1 cellular context compared by ENCODE assay signal in genomic region chr13:32427852-32428580, GRCh38.
TF ChIP-seq lines count a peak whose summit lies in the region.

Gene N4BP2L1, minus strand, starts transcription at chr13:32428130. Its CDS starts 48 bp downstream, at chr13:32428082.

TF ChIP-seq in HepG2, 621 proteins besides CTCF, POLR2A, EP300 and RAD21 (continued from another document):
- TF ChIP-seq BATF2 (CRISPR knock-in tag; IDR thresholded peaks at IDR 0.05) (no peak), ZNF12 (CRISPR knock-in tag; IDR thresholded peaks at IDR 0.05) (0 out of 2 replicates have a peak, but pooled peaks have one; percentile 32), ZBTB25 (CRISPR knock-in tag; IDR thresholded peaks at IDR 0.05) (peak; percentile 50; the same call in 1 of the 2 replicates), ZNF747 (CRISPR knock-in tag; IDR thresholded peaks at IDR 0.05; ENCODE audit: borderline replicate concordance) (0 out of 2 replicates have a peak, but pooled peaks have one; percentile 42), MIER3 (CRISPR knock-in tag; IDR thresholded peaks at IDR 0.05; ENCODE audit: borderline replicate concordance) (peak; percentile 86; the same call in 1 of the 2 replicates), KDM6A (CRISPR knock-in tag; IDR thresholded peaks at IDR 0.05; ENCODE audit: low read depth) (peak; percentile 33; the same call in 1 of the 2 replicates), POGZ (CRISPR knock-in tag; IDR thresholded peaks at IDR 0.05) (peak; percentile 86), THAP11 (CRISPR knock-in tag; IDR thresholded peaks at IDR 0.05) (peak; percentile 77), HDAC1 (CRISPR knock-in tag; IDR thresholded peaks at IDR 0.05) (peak; percentile 83), ATF3 (CRISPR knock-in tag; IDR thresholded peaks at IDR 0.05) (peak; percentile 62; the same call in 1 of the 2 replicates), HMGA1 (CRISPR knock-in tag; conservative IDR thresholded peaks at IDR 0.05) (no peak), CREM (IDR thresholded peaks at IDR 0.05) (peak; percentile 71), CREM (CRISPR knock-in tag; IDR thresholded peaks at IDR 0.05) (no peak), ZSCAN5A (CRISPR knock-in tag; IDR thresholded peaks at IDR 0.05; ENCODE audit: borderline replicate concordance) (0 out of 2 replicates have a peak, but pooled peaks have one; percentile 53), CBX2 (IDR thresholded peaks at IDR 0.05; ENCODE audit: low read depth, low read length) (no peak), CBX2 (CRISPR knock-in tag; IDR thresholded peaks at IDR 0.05; ENCODE audit: low read depth) (no peak), POLR2AphosphoS5 (IDR thresholded peaks at IDR 0.05; ENCODE audit: low read depth, low read length) (peak; percentile 60), ZNF232 (CRISPR knock-in tag; IDR thresholded peaks at IDR 0.05; ENCODE audit: borderline replicate concordance) (peak; percentile 62; the same call in 1 of the 2 replicates), BRF2 (CRISPR knock-in tag; IDR thresholded peaks at IDR 0.05) (no peak), HNRNPUL1 (IDR thresholded peaks at IDR 0.05; ENCODE audit: low read depth, low read length) (peak; percentile 72; the same call in 1 of the 2 replicates), TBX2 (CRISPR knock-in tag; IDR thresholded peaks at IDR 0.05; ENCODE audit: borderline replicate concordance) (peak; percentile 84), FOXK2 (IDR thresholded peaks at IDR 0.05) (peak; percentile 63), ZNF432 (CRISPR knock-in tag; IDR thresholded peaks at IDR 0.05; ENCODE audit: borderline replicate concordance) (no peak), ZNF740 (CRISPR knock-in tag; IDR thresholded peaks at IDR 0.05) (peak; percentile 51; the same call in 1 of the 2 replicates), KDM2A (CRISPR knock-in tag; IDR thresholded peaks at IDR 0.05; ENCODE audit: borderline replicate concordance, low read depth) (peak; percentile 49; the same call in 1 of the 2 replicates), ZBTB33 (CRISPR knock-in tag; IDR thresholded peaks at IDR 0.05) (0 out of 2 replicates have a peak, but pooled peaks have one; percentile 29), SPEN (CRISPR knock-in tag; IDR thresholded peaks at IDR 0.05; ENCODE audit: low read depth) (peak; percentile 87), ARID4A (CRISPR knock-in tag; IDR thresholded peaks at IDR 0.05; ENCODE audit: borderline replicate concordance) (peak; percentile 81; the same call in 1 of the 2 replicates), ASH2L (IDR thresholded peaks at IDR 0.05; ENCODE audit: insufficient read length, low read depth, low read length) (peak; percentile 29), RFXAP (CRISPR knock-in tag; IDR thresholded peaks at IDR 0.05; ENCODE audit: borderline replicate concordance) (peak; percentile 33; the same call in 1 of the 2 replicates), ZMYM4 (CRISPR knock-in tag; IDR thresholded peaks at IDR 0.05) (peak; percentile 88), PAXIP1 (CRISPR knock-in tag; conservative IDR thresholded peaks at IDR 0.05) (peak; percentile 85), SOX13 (IDR thresholded peaks at IDR 0.05) (no peak), SOX13 (CRISPR knock-in tag; conservative IDR thresholded peaks at IDR 0.05 in 1 of 2, IDR thresholded peaks at IDR 0.05 in 1 of 2) (peak in 1 of 2 experiments; percentile 86; a peak in 2 of 4 replicates), CSRNP1 (CRISPR knock-in tag; IDR thresholded peaks at IDR 0.05) (peak; percentile 73), ARID5B (CRISPR knock-in tag; IDR thresholded peaks at IDR 0.05) (peak; percentile 84)
TF ChIP-seq in HepG2: peak in this region for 221.
